In the genomic region with DNA sequence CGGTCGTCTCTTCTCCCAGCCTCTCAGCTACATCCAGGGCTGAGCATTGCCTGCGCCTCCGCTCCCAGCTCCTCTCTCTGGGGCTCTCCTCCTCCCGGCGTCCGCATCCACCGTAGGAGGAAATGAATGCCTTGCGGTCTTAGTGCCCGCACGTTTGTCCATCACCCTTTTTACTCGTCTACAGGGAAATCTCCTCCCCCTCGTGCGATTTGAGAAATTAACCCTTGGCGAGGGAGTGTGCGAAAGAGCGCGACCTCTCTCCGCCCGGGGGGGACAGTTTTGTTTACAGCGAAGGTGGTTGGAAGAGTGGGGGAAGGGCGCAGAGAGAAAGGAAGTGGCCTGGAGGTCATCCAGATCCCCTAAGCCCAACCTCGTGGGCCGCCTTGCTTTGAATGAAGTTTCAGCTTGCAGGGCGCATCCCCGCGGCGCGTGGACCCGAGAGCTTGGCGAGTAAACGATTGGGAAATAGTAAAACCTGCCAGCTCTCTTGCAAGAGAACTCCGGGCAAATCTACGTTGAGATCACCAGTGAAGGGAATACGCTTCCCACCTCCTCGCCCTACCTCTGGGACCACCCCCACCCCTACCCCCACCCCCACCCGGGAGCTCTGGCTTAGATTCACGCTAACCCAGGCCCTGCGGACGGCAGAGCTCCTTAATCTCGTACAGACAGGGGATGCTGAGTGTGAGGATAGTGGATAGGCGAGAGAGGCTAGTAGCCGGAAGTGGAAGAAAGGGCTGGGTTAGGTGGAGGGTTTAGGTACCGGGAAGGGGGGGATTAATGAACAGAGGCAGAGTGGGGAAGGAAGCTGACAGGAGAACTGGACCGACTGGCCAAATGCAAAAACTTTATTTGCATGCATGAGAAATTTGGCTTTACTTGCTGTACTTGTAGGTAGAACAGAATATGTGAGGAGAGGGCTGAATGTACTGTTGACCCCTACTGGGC, we compare ENCODE assay signal across 1 cellular context.
TF ChIP-seq lines count a peak whose summit lies in the region.

A gene with protein sequence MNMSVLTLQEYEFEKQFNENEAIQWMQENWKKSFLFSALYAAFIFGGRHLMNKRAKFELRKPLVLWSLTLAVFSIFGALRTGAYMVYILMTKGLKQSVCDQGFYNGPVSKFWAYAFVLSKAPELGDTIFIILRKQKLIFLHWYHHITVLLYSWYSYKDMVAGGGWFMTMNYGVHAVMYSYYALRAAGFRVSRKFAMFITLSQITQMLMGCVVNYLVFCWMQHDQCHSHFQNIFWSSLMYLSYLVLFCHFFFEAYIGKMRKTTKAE (minus strand): TSS at position 144 of the 948 bp plus-strand sequence. CDS start 280 bp downstream, outside the sequence.

TF ChIP-seq in K562, 482 proteins besides CTCF, POLR2A, EP300 and RAD21 (continued from another document and continues in another):
- TF ChIP-seq, protein P1, sequence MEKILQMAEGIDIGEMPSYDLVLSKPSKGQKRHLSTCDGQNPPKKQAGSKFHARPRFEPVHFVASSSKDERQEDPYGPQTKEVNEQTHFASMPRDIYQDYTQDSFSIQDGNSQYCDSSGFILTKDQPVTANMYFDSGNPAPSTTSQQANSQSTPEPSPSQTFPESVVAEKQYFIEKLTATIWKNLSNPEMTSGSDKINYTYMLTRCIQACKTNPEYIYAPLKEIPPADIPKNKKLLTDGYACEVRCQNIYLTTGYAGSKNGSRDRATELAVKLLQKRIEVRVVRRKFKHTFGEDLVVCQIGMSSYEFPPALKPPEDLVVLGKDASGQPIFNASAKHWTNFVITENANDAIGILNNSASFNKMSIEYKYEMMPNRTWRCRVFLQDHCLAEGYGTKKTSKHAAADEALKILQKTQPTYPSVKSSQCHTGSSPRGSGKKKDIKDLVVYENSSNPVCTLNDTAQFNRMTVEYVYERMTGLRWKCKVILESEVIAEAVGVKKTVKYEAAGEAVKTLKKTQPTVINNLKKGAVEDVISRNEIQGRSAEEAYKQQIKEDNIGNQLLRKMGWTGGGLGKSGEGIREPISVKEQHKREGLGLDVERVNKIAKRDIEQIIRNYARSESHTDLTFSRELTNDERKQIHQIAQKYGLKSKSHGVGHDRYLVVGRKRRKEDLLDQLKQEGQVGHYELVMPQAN (IDR thresholded peaks at IDR 0.05; ENCODE audit: borderline replicate concordance) = no peak; the same call in 1 of the 2 replicates
- TF ChIP-seq POLR2H (tag; IDR thresholded peaks at IDR 0.05; ENCODE audit: low read depth) (peak; percentile 59), BRD9 (IDR thresholded peaks at IDR 0.05; ENCODE audit: low read depth, partially characterized antibody) (peak; percentile 64), ARID1B (IDR thresholded peaks at IDR 0.05) (peak; percentile 70), SMARCE1 (IDR thresholded peaks at IDR 0.05) (peak; percentile 53), NCOA1 (IDR thresholded peaks at IDR 0.05; ENCODE audit: low read depth) (peak; percentile 79), ETV5 (CRISPR knock-in tag; IDR thresholded peaks at IDR 0.05; ENCODE audit: low read depth) (peak; percentile 78), DIDO1 (tag; IDR thresholded peaks at IDR 0.05; ENCODE audit: low read depth) (peak; percentile 51; the same call in 1 of the 2 replicates), ZNF146 (CRISPR knock-in tag; IDR thresholded peaks at IDR 0.05; ENCODE audit: unreplicated experiment) (no peak), ZSCAN29 (IDR thresholded peaks at IDR 0.05) (peak; percentile 38; the same call in 1 of the 2 replicates), ATF7 (IDR thresholded peaks at IDR 0.05) (peak; percentile 58), MTA3 (IDR thresholded peaks at IDR 0.05; ENCODE audit: borderline replicate concordance) (peak; percentile 73), NRF1 (conservative IDR thresholded peaks at IDR 0.05 in 1 of 2, IDR thresholded peaks at IDR 0.05 in 1 of 2) (peak in 1 of 2 experiments; percentile 38; a peak in 1 of 4 replicates), HSF4 (CRISPR knock-in tag; IDR thresholded peaks at IDR 0.05; ENCODE audit: borderline replicate concordance) (no peak), POLR2AphosphoS5 (IDR thresholded peaks at IDR 0.05; ENCODE audit: control insufficient read depth, insufficient read depth, low read depth, low read length) (peak; percentile 79), ERF (CRISPR knock-in tag; IDR thresholded peaks at IDR 0.05) (0 out of 2 replicates have a peak, but pooled peaks have one; percentile 24), NR4A1 (CRISPR knock-in tag; IDR thresholded peaks at IDR 0.05) (no peak), NR4A1 (tag; IDR thresholded peaks at IDR 0.05) (peak; percentile 35; the same call in 1 of the 2 replicates), NR2C2 (CRISPR knock-in tag; IDR thresholded peaks at IDR 0.05) (peak; percentile 82; the same call in 1 of the 2 replicates), NR2C2 (tag; IDR thresholded peaks at IDR 0.05) (peak; percentile 87), PPARD (CRISPR knock-in tag; IDR thresholded peaks at IDR 0.05) (no peak), STAG1 (CRISPR knock-in tag; IDR thresholded peaks at IDR 0.05; ENCODE audit: borderline replicate concordance) (no peak)
- TF ChIP-seq, protein P2, sequence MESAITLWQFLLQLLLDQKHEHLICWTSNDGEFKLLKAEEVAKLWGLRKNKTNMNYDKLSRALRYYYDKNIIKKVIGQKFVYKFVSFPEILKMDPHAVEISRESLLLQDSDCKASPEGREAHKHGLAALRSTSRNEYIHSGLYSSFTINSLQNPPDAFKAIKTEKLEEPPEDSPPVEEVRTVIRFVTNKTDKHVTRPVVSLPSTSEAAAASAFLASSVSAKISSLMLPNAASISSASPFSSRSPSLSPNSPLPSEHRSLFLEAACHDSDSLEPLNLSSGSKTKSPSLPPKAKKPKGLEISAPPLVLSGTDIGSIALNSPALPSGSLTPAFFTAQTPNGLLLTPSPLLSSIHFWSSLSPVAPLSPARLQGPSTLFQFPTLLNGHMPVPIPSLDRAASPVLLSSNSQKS (CRISPR knock-in tag; IDR thresholded peaks at IDR 0.05) = no peak
- TF ChIP-seq, protein P3, sequence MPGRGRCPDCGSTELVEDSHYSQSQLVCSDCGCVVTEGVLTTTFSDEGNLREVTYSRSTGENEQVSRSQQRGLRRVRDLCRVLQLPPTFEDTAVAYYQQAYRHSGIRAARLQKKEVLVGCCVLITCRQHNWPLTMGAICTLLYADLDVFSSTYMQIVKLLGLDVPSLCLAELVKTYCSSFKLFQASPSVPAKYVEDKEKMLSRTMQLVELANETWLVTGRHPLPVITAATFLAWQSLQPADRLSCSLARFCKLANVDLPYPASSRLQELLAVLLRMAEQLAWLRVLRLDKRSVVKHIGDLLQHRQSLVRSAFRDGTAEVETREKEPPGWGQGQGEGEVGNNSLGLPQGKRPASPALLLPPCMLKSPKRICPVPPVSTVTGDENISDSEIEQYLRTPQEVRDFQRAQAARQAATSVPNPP (IDR thresholded peaks at IDR 0.05; ENCODE audit: borderline replicate concordance, insufficient read depth, insufficient read length) = no peak
- TF ChIP-seq, protein P4, sequence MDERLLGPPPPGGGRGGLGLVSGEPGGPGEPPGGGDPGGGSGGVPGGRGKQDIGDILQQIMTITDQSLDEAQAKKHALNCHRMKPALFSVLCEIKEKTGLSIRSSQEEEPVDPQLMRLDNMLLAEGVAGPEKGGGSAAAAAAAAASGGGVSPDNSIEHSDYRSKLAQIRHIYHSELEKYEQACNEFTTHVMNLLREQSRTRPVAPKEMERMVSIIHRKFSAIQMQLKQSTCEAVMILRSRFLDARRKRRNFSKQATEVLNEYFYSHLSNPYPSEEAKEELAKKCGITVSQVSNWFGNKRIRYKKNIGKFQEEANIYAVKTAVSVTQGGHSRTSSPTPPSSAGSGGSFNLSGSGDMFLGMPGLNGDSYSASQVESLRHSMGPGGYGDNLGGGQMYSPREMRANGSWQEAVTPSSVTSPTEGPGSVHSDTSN (CRISPR knock-in tag; IDR thresholded peaks at IDR 0.05; ENCODE audit: low read depth) = no peak
- TF ChIP-seq, protein P4 (tag; conservative IDR thresholded peaks at IDR 0.05; ENCODE audit: low read depth) = 0 out of 2 replicates have a peak, but pooled peaks have one; percentile 18
- TF ChIP-seq, protein P5, sequence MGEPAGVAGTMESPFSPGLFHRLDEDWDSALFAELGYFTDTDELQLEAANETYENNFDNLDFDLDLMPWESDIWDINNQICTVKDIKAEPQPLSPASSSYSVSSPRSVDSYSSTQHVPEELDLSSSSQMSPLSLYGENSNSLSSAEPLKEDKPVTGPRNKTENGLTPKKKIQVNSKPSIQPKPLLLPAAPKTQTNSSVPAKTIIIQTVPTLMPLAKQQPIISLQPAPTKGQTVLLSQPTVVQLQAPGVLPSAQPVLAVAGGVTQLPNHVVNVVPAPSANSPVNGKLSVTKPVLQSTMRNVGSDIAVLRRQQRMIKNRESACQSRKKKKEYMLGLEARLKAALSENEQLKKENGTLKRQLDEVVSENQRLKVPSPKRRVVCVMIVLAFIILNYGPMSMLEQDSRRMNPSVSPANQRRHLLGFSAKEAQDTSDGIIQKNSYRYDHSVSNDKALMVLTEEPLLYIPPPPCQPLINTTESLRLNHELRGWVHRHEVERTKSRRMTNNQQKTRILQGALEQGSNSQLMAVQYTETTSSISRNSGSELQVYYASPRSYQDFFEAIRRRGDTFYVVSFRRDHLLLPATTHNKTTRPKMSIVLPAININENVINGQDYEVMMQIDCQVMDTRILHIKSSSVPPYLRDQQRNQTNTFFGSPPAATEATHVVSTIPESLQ (CRISPR knock-in tag; IDR thresholded peaks at IDR 0.05) = peak; percentile 56; the same call in 1 of the 2 replicates
- TF ChIP-seq, protein P6, sequence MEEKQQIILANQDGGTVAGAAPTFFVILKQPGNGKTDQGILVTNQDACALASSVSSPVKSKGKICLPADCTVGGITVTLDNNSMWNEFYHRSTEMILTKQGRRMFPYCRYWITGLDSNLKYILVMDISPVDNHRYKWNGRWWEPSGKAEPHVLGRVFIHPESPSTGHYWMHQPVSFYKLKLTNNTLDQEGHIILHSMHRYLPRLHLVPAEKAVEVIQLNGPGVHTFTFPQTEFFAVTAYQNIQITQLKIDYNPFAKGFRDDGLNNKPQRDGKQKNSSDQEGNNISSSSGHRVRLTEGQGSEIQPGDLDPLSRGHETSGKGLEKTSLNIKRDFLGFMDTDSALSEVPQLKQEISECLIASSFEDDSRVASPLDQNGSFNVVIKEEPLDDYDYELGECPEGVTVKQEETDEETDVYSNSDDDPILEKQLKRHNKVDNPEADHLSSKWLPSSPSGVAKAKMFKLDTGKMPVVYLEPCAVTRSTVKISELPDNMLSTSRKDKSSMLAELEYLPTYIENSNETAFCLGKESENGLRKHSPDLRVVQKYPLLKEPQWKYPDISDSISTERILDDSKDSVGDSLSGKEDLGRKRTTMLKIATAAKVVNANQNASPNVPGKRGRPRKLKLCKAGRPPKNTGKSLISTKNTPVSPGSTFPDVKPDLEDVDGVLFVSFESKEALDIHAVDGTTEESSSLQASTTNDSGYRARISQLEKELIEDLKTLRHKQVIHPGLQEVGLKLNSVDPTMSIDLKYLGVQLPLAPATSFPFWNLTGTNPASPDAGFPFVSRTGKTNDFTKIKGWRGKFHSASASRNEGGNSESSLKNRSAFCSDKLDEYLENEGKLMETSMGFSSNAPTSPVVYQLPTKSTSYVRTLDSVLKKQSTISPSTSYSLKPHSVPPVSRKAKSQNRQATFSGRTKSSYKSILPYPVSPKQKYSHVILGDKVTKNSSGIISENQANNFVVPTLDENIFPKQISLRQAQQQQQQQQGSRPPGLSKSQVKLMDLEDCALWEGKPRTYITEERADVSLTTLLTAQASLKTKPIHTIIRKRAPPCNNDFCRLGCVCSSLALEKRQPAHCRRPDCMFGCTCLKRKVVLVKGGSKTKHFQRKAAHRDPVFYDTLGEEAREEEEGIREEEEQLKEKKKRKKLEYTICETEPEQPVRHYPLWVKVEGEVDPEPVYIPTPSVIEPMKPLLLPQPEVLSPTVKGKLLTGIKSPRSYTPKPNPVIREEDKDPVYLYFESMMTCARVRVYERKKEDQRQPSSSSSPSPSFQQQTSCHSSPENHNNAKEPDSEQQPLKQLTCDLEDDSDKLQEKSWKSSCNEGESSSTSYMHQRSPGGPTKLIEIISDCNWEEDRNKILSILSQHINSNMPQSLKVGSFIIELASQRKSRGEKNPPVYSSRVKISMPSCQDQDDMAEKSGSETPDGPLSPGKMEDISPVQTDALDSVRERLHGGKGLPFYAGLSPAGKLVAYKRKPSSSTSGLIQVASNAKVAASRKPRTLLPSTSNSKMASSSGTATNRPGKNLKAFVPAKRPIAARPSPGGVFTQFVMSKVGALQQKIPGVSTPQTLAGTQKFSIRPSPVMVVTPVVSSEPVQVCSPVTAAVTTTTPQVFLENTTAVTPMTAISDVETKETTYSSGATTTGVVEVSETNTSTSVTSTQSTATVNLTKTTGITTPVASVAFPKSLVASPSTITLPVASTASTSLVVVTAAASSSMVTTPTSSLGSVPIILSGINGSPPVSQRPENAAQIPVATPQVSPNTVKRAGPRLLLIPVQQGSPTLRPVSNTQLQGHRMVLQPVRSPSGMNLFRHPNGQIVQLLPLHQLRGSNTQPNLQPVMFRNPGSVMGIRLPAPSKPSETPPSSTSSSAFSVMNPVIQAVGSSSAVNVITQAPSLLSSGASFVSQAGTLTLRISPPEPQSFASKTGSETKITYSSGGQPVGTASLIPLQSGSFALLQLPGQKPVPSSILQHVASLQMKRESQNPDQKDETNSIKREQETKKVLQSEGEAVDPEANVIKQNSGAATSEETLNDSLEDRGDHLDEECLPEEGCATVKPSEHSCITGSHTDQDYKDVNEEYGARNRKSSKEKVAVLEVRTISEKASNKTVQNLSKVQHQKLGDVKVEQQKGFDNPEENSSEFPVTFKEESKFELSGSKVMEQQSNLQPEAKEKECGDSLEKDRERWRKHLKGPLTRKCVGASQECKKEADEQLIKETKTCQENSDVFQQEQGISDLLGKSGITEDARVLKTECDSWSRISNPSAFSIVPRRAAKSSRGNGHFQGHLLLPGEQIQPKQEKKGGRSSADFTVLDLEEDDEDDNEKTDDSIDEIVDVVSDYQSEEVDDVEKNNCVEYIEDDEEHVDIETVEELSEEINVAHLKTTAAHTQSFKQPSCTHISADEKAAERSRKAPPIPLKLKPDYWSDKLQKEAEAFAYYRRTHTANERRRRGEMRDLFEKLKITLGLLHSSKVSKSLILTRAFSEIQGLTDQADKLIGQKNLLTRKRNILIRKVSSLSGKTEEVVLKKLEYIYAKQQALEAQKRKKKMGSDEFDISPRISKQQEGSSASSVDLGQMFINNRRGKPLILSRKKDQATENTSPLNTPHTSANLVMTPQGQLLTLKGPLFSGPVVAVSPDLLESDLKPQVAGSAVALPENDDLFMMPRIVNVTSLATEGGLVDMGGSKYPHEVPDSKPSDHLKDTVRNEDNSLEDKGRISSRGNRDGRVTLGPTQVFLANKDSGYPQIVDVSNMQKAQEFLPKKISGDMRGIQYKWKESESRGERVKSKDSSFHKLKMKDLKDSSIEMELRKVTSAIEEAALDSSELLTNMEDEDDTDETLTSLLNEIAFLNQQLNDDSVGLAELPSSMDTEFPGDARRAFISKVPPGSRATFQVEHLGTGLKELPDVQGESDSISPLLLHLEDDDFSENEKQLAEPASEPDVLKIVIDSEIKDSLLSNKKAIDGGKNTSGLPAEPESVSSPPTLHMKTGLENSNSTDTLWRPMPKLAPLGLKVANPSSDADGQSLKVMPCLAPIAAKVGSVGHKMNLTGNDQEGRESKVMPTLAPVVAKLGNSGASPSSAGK (IDR thresholded peaks at IDR 0.05) = peak; percentile 78
